ENCODE assay signal across 1 cellular context in genomic region chr2:64524604-64525322, GRCh38.
TF ChIP-seq lines count a peak whose summit lies in the region.

No MANE protein-coding gene starts in this region.

TF ChIP-seq in HEK293, 187 proteins besides CTCF, POLR2A, EP300 and RAD21 (continued from another document):
- TF ChIP-seq ZNF398 (tag by site-specific recombination; IDR thresholded peaks at IDR 0.05), result peak; percentile 44; the same call in 1 of the 2 replicates
- 0 out of 2 replicates have a peak, but pooled peaks have one; percentile 45 for TF ChIP-seq ZSCAN30 (tag by site-specific recombination; IDR thresholded peaks at IDR 0.05)
- no peak for TF ChIP-seq ZNF654 (tag by site-specific recombination; IDR thresholded peaks at IDR 0.05; ENCODE audit: low read depth)
- TF ChIP-seq ZNF362 (tag by site-specific recombination; IDR thresholded peaks at IDR 0.05), result 0 out of 2 replicates have a peak, but pooled peaks have one; percentile 35
